In genomic region chr18:48922801-48923730, GRCh38 we compare ENCODE assay signal across 8 cellular contexts. TPM values are rescaled to one million over a fixed set of nuclear protein-coding genes. Genes with fewer than 3 reads are reported as not detected.
DNase-seq lines count a peak whose midpoint lies in the region; ATAC-seq, FAIRE-seq and TF ChIP-seq lines count a peak whose summit lies in the region.

No MANE protein-coding gene starts in this region.

- in situ Hi-C loops in K562 (cut with MboI): no loop called here

- H3K27ac ChIP-seq in K562 (ENCODE audit: extremely low read depth, low read depth, low read length) (peak overlapping the region; percentile 60), stomach smooth muscle (ENCODE audit: low read length) (peak overlapping the region; percentile 67)

- TF ChIP-seq CTCF in Calu3 (IDR thresholded peaks at IDR 0.05; ENCODE audit: unreplicated experiment): no peak
- TF ChIP-seq CTCF in K562 (IDR thresholded peaks at IDR 0.05 in 2 of 3, conservative IDR thresholded peaks at IDR 0.05 in 1 of 3; ENCODE audit: insufficient read depth in 2 of 3, low read depth in 1 of 3, low read length in 3 of 3): no peak
- no peak for TF ChIP-seq CTCF in kidney epithelial cell (IDR thresholded peaks at IDR 0.05; ENCODE audit: insufficient read depth, low read length, poor library complexity, severe bottlenecking)

- intact Hi-C loops in Calu3 (cut with micrococcal nuclease; ENCODE audit: unreplicated experiment): no loop called here
- intact Hi-C loops in K562 (cut with micrococcal nuclease): no loop called here

- FAIRE-seq in K562 (lab: Jason Lieb, UNC): peak; percentile 71

- CTCF ChIA-PET in Calu3 (lab: Charles Lee) (no interaction called here), K562 (lab: Yijun Ruan, JAX; ENCODE audit: low intra/inter-chr PET ratio) (no interaction called here)

- peak overlapping the region; percentile 66 for H3K4me2 ChIP-seq in K562 (ENCODE audit: insufficient read depth, low read length)

- no peak for DNase-seq in Calu3
- peak; percentile 68 for DNase-seq in NCI-H2171 treated with DMSO at 0.1 percent for 48 hours (lab: John Stamatoyannopoulos, UW)
- DNase-seq in K562 (ENCODE audit: extremely low read depth in 1 of 4, low spot score in 3 of 4): peak; percentile 63 to 77 (median 74)
- peak; percentile 63 for DNase-seq in kidney epithelial cell (ENCODE audit: low read depth)
- DNase-seq in midbrain (lab: John Stamatoyannopoulos, UW): no peak
- no peak for DNase-seq in DMS114 treated with DMSO at 0.1 percent for 48 hours (lab: John Stamatoyannopoulos, UW; ENCODE audit: unreplicated experiment)
- no peak for DNase-seq in NAMALWA (ENCODE audit: low spot score)

- peak overlapping the region; percentile 23 for H3K27ac Mint-ChIP-seq in Calu3 (ENCODE audit: unreplicated experiment)

- no peaks in the 10 kb centered on the region; the same call in 2 of the 3 replicates for H3K36me3 ChIP-seq in K562 (ENCODE audit: control insufficient read depth, insufficient read depth, low read length)
- peaks cover 4% of the 10 kb centered on the region for H3K36me3 ChIP-seq in kidney epithelial cell (ENCODE audit: control insufficient read depth, insufficient read depth, low read length)
- H3K36me3 ChIP-seq in stomach smooth muscle (ENCODE audit: control insufficient read depth in 2 of 2, insufficient read depth in 2 of 2, low read length in 2 of 2): peaks cover 4 to 9% of the 10 kb centered on the region in 2 donors

- H3K4me1 Mint-ChIP-seq in Calu3 (ENCODE audit: low read depth, unreplicated experiment): peaks cover 40% of the 10 kb centered on the region

- no peak for TF ChIP-seq RAD21 in K562 (CRISPR knock-in tag; conservative IDR thresholded peaks at IDR 0.05 in 1 of 2, IDR thresholded peaks at IDR 0.05 in 1 of 2)

- no peaks in the 10 kb centered on the region for H3K9me3 Mint-ChIP-seq in Calu3 (ENCODE audit: low read depth, unreplicated experiment)

- H3K27me3 Mint-ChIP-seq in Calu3 (ENCODE audit: unreplicated experiment): no peaks in the 10 kb centered on the region

- H2AFZ ChIP-seq in K562 (ENCODE audit: low read depth, low read length): peak overlapping the region; percentile 73

- no peak; the same call in 1 of the 2 replicates for TF ChIP-seq POLR2A in K562 (conservative IDR thresholded peaks at IDR 0.05)

- H3K4me1 ChIP-seq in K562 (replicated peaks in 1 of 2; ENCODE audit: control insufficient read depth in 2 of 2, insufficient read depth in 2 of 2, low read length in 2 of 2) (peaks cover 39 to 42% of the 10 kb centered on the region in 2 experiments), stomach smooth muscle (ENCODE audit: control insufficient read depth, insufficient read depth, low read length) (peaks cover 62% of the 10 kb centered on the region)

- H3K9me1 ChIP-seq in K562 (ENCODE audit: control insufficient read depth, insufficient read depth, low read length): no peaks in the 10 kb centered on the region

- H3K79me2 ChIP-seq in K562 (ENCODE audit: control insufficient read depth, insufficient read depth, low read length): no peaks in the 10 kb centered on the region; the same call in 2 of the 3 replicates

- TF ChIP-seq EP300 in K562 (IDR thresholded peaks at IDR 0.05; ENCODE audit: low read length): no peak

- peak overlapping the region; percentile 11 for H3K4me3 Mint-ChIP-seq in Calu3 (ENCODE audit: low read depth, unreplicated experiment)

- H3K9me3 ChIP-seq in K562 (replicated peaks; ENCODE audit: control insufficient read depth, insufficient read depth, low read depth, low read length) (no peaks in the 10 kb centered on the region), stomach smooth muscle (ENCODE audit: control insufficient read depth in 2 of 2, low read length in 2 of 2) (no peaks in the 10 kb centered on the region)

- peaks cover 23% of the 10 kb centered on the region for H3K36me3 Mint-ChIP-seq in Calu3 (ENCODE audit: insufficient read depth, unreplicated experiment)

- no TSS peak for BruUV-seq in Calu3 (replicated peaks; lab: Mats Ljungman, UMichigan)
- BruUV-seq in K562 (replicated peaks; lab: Mats Ljungman, UMichigan): TSS peak; percentile 89

- no peaks in the 10 kb centered on the region for H3K27me3 ChIP-seq in K562 (ENCODE audit: control insufficient read depth in 2 of 2, insufficient read depth in 2 of 2, low read length in 2 of 2)
- H3K27me3 ChIP-seq in kidney epithelial cell (ENCODE audit: control insufficient read depth, insufficient read depth, low read length): no peaks in the 10 kb centered on the region
- no peaks in the 10 kb centered on the region for H3K27me3 ChIP-seq in stomach smooth muscle (ENCODE audit: control insufficient read depth in 1 of 2, insufficient read depth in 2 of 2, low read length in 2 of 2)

- POLR2A ChIA-PET in K562 (lab: Yijun Ruan, JAX): interaction anchor here (2.1 kb wide), 1 partner anchor 9 kb away, joined by 5 read pairs; no protein-coding TSS in a partner anchor

- ATAC-seq in K562: peak; percentile 85

- H3K9ac ChIP-seq in K562 (ENCODE audit: insufficient read depth in 1 of 2, low read depth in 2 of 2, low read length in 2 of 2): peak overlapping the region; percentile 20 to 60; a peak in 3 of 4 replicates
- H3K9ac ChIP-seq in stomach smooth muscle (ENCODE audit: low read length in 2 of 2): peak overlapping the region; percentile 50 to 60

- H3K4me3 ChIP-seq in K562 (peak overlapping the region; percentile 29; the same call in 1 of the 2 replicates), kidney epithelial cell (ENCODE audit: low read depth, low read length) (no peak overlapping the region), stomach smooth muscle (ENCODE audit: low read length in 2 of 2) (peak overlapping the region; percentile 26 to 65)

- WGBS in K562 (ENCODE audit: insufficient coverage, low coverage, missing lambda C conversion rate): 18% methylated on average over 12 of the region's 21 CpGs

- no peaks in the 10 kb centered on the region for H4K20me1 ChIP-seq in K562 (replicated peaks; ENCODE audit: control insufficient read depth, insufficient read depth, low read length)

TF ChIP-seq in K562, 482 proteins besides CTCF, POLR2A, EP300 and RAD21 (continues in another document):
- peak; percentile 68 for TF ChIP-seq RBBP5 (IDR thresholded peaks at IDR 0.05; ENCODE audit: borderline replicate concordance, insufficient read depth, low read length, poor library complexity, severe bottlenecking)
- no peak for TF ChIP-seq ZNF79 (CRISPR knock-in tag; IDR thresholded peaks at IDR 0.05; ENCODE audit: low read depth)
- no peak for TF ChIP-seq THRAP3 (IDR thresholded peaks at IDR 0.05; ENCODE audit: borderline replicate concordance)
- TF ChIP-seq JUNB (CRISPR knock-in tag; conservative IDR thresholded peaks at IDR 0.05): no peak
- no peak for TF ChIP-seq CBX8 (IDR thresholded peaks at IDR 0.05; ENCODE audit: borderline replicate concordance, extremely low read depth, low read depth, low read length, poor library complexity, severe bottlenecking)
- TF ChIP-seq POLR2AphosphoS5 (IDR thresholded peaks at IDR 0.05; ENCODE audit: control insufficient read depth, insufficient read depth, low read depth, low read length): no peak
- TF ChIP-seq TEAD4 (IDR thresholded peaks at IDR 0.05; ENCODE audit: low read length): peak; percentile 41; the same call in 1 of the 2 replicates
- TF ChIP-seq TEAD4 (CRISPR knock-in tag; IDR thresholded peaks at IDR 0.05; ENCODE audit: borderline replicate concordance): no peak
- no peak for TF ChIP-seq ZNF644 (tag; IDR thresholded peaks at IDR 0.05; ENCODE audit: low read depth)
- TF ChIP-seq PCBP2 (IDR thresholded peaks at IDR 0.05; ENCODE audit: low read depth, low read length, poor library complexity, severe bottlenecking): no peak
- TF ChIP-seq BACH1 (tag; IDR thresholded peaks at IDR 0.05): peak; percentile 19; the same call in 1 of the 2 replicates
- peak; percentile 93 for TF ChIP-seq MEIS2 (IDR thresholded peaks at IDR 0.05; ENCODE audit: partially characterized antibody)
- no peak for TF ChIP-seq ZNF511 (CRISPR knock-in tag; IDR thresholded peaks at IDR 0.05)
- no peak for TF ChIP-seq RBM15 (IDR thresholded peaks at IDR 0.05; ENCODE audit: insufficient read depth, low read length)
- TF ChIP-seq NFIC (IDR thresholded peaks at IDR 0.05): no peak
- no peak for TF ChIP-seq KLF6 (CRISPR knock-in tag; IDR thresholded peaks at IDR 0.05; ENCODE audit: borderline replicate concordance)

RNA-seq across cellular contexts. Expression of gene SMAD7, which starts 27.7 kb away (rescaled TPM):
- total RNA-seq in Calu3 (2022): 11.2 and 13.7 TPM in 2 replicates
- total RNA-seq in K562 (2011; cell fraction: chromatin; rRNA removed; ENCODE audit: low replicate concordance): 2.6 and 6.2 TPM in 2 replicates
- total RNA-seq in K562 (2011; cell fraction: nucleolus; rRNA removed): 3.9 and 7.0 TPM in 2 replicates
- total RNA-seq in K562 (2011; cell fraction: nucleoplasm; rRNA removed): 3.3 and 4.1 TPM in 2 replicates
- total RNA-seq in K562 (2014; rRNA removed): 2.9 and 3.0 TPM in 2 replicates
- 1.1 and 1.3 TPM in 2 replicates for total RNA-seq in K562 (2014; rRNA removed; fragmentation: Illumina TruSeq; extraction: Trizol)
- total RNA-seq in K562 (2015; rRNA removed; fragmentation: Illumina TruSeq; extraction: Trizol): 0.90 and 0.94 TPM in 2 replicates
- 2.1 and 2.5 TPM in 2 replicates for total RNA-seq in K562 (2021)
- 1.8 TPM in 2 replicates for polyA plus RNA-seq in K562 (2011; rRNA removed)
- 3.3 and 3.7 TPM in 2 replicates for polyA plus RNA-seq in K562 (2011; cell fraction: cytosol; rRNA removed)
- polyA plus RNA-seq in K562 (2011; cell fraction: nucleus; rRNA removed): 4.6 and 5.7 TPM in 2 replicates
- 1.7 and 4.1 TPM in 2 replicates for polyA plus RNA-seq in K562 (2012)
- 1.4 and 1.6 TPM in 2 replicates for polyA plus RNA-seq in K562 (2014; fragmentation: Illumina TruSeq; extraction: Trizol)
- under 1 TPM; 0.13 to 0.23 TPM for polyA plus RNA-seq in K562 (2014; fragmentation: Nextera tagmentation; extraction: Ambion mirVana)
- 1.8 and 2.9 TPM in 2 replicates for polyA plus RNA-seq in K562 (2014; rRNA removed)
- 3.4 and 3.7 TPM in 2 replicates for polyA minus RNA-seq in K562 (2011; rRNA and poly(A)+ RNA removed)
- 2.0 and 4.6 TPM in 2 replicates for polyA minus RNA-seq in K562 (2011; cell fraction: cytosol; rRNA and poly(A)+ RNA removed)
- polyA minus RNA-seq in K562 (2011; cell fraction: nucleus; rRNA and poly(A)+ RNA removed): 3.8 and 4.7 TPM in 2 replicates
- 54.3 and 68.1 TPM in 2 replicates for total RNA-seq in kidney epithelial cell

Comparison
In these comparisons a context has a peak if more than half of its experiments do, and no peak if none do; other contexts are left out.
1. DNase-seq: peak in NCI-H2171 treated with DMSO at 0.1 percent for 48 hours (single experiment), K562 (4 of 4) and kidney epithelial cell (single experiment); none in Calu3 (single experiment), midbrain (single experiment), DMS114 treated with DMSO at 0.1 percent for 48 hours (single experiment) and NAMALWA (single experiment).